ENCODE assay signal across 6 cellular contexts in genomic region chr19:42280761-42281174, GRCh38.
DNase-seq lines count a peak whose midpoint lies in the region; ATAC-seq lines count a peak whose summit lies in the region.

No MANE protein-coding gene starts in this region.

- ATAC-seq in HG02623 (IDR thresholded peaks at IDR 0.05; ENCODE audit: unreplicated experiment): no peak
- ATAC-seq in HG03159 (IDR thresholded peaks at IDR 0.05; ENCODE audit: unreplicated experiment): no peak

- DNase-seq in NCI-H2081 (lab: John Stamatoyannopoulos, UW) (peak; percentile 74 to 84), NCI-H2081 treated with DMSO at 0.1 percent for 48 hours (lab: John Stamatoyannopoulos, UW) (no peak), caudate nucleus (lab: John Stamatoyannopoulos, UW) (peak in 51 of 61 donors; percentile 25 to 94 (median 80)), nucleus accumbens (lab: John Stamatoyannopoulos, UW) (peak in 44 of 56 donors; percentile 55 to 92 (median 78))

- peak overlapping the region; percentile 99 for H3K27ac ChIP-seq in caudate nucleus (ENCODE audit: low read depth, low read length)
